24 cellular contexts compared by ENCODE assay signal in genomic region chr3:29345923-29346322, GRCh38.
"Had no signal": no experiment of that assay in that cellular context is flagged by ENCODE, and none has a peak within 500 bp of the region (broad histone marks: within the 10 kb centered on the region; RNA-seq: fewer than 3 reads in every experiment).

No MANE protein-coding gene starts in this region.

- H3K36me3 Mint-ChIP-seq: natural killer cell treated with Interleukin-12 subunit alpha and Interleukin-12 subunit beta and Interleukin-15 and Interleukin-18, amount 100 ng/mL, for 72 hours; stimulated activated naive B cell treated with anti-CD40 and anti-IgM and Interleukin-4, amounts not matched to agents 10 μg/mL and 1 μg/mL and 100 μg/mL, for 72 hours had no signal

- H3K4me3 Mint-ChIP-seq: dendritic cell treated with granulocyte-macrophage colony-stimulating factor and Interleukin-4, amounts not matched to agents 40 ng/mL and 50 ng/mL, for 4 days; effector memory CD8-positive, alpha-beta T cell; natural killer cell treated with Interleukin-12 subunit alpha and Interleukin-12 subunit beta and Interleukin-15 and Interleukin-18, amount 100 ng/mL, for 72 hours; stimulated activated naive B cell treated with anti-CD40 and anti-IgM and Interleukin-4, amounts not matched to agents 10 μg/mL and 1 μg/mL and 100 μg/mL, for 72 hours; stimulated activated naive CD8-positive, alpha-beta T cell treated with anti-CD3 and anti-CD28 coated beads, Interleukin-15, amount 100 ng/mL, for 72 hours had no signal

- H3K27ac Mint-ChIP-seq: dendritic cell treated with granulocyte-macrophage colony-stimulating factor and Interleukin-4, amounts not matched to agents 40 ng/mL and 50 ng/mL, for 4 days; effector memory CD8-positive, alpha-beta T cell; natural killer cell treated with Interleukin-12 subunit alpha and Interleukin-12 subunit beta and Interleukin-15 and Interleukin-18, amount 100 ng/mL, for 72 hours; stimulated activated naive B cell treated with anti-CD40 and anti-IgM and Interleukin-4, amounts not matched to agents 10 μg/mL and 1 μg/mL and 100 μg/mL, for 72 hours; stimulated activated naive CD8-positive, alpha-beta T cell treated with anti-CD3 and anti-CD28 coated beads, Interleukin-15, amount 100 ng/mL, for 72 hours had no signal

- H3K9me3 Mint-ChIP-seq: dendritic cell treated with granulocyte-macrophage colony-stimulating factor and Interleukin-4, amounts not matched to agents 40 ng/mL and 50 ng/mL, for 4 days; effector memory CD8-positive, alpha-beta T cell; stimulated activated naive B cell treated with anti-CD40 and anti-IgM and Interleukin-4, amounts not matched to agents 10 μg/mL and 1 μg/mL and 100 μg/mL, for 72 hours; stimulated activated naive CD8-positive, alpha-beta T cell treated with anti-CD3 and anti-CD28 coated beads, Interleukin-15, amount 100 ng/mL, for 72 hours had no signal

- DNase-seq: effector memory CD8-positive, alpha-beta T cell; gastrocnemius medialis; glutamatergic neuron; left colon; left ventricle myocardium superior; mesenchymal stem cell; midbrain; psoas muscle; retina; spleen; stimulated activated CD4-positive, alpha-beta T cell treated with anti-CD3 and anti-CD28 coated beads, Interleukin-15, amount 100 ng/mL, for 24 hours; stimulated activated CD4-positive, alpha-beta T cell treated with anti-CD3 and anti-CD28 coated beads, Interleukin-1b, Interleukin-23, amount 100 ng/mL, for 48 hours; stimulated activated CD4-positive, alpha-beta T cell treated with anti-CD3 and anti-CD28 coated beads, Interleukin-4, amount 100 ng/mL, for 4 hours; stimulated activated naive B cell treated with anti-CD40 and anti-IgM and Interleukin-4, amounts not matched to agents 10 μg/mL and 1 μg/mL and 100 μg/mL, for 72 hours; stimulated activated naive CD8-positive, alpha-beta T cell treated with anti-CD3 and anti-CD28 coated beads, Interleukin-15, amount 100 ng/mL, for 72 hours; testis; upper lobe of right lung had no signal

- H3K36me3 ChIP-seq: esophagus muscularis mucosa, gastrocnemius medialis, spleen, tibial nerve, upper lobe of right lung had no signal

- H3K27ac ChIP-seq: epithelial cell of prostate, esophagus muscularis mucosa, gastrocnemius medialis, psoas muscle, spleen, testis, tibial nerve, upper lobe of right lung had no signal

- H3K4me3 ChIP-seq: esophagus muscularis mucosa, gastrocnemius medialis, lung, psoas muscle, spleen, testis, tibial nerve, upper lobe of right lung had no signal

- H3K4me1 ChIP-seq: testis, upper lobe of right lung had no signal

- H3K4me1 Mint-ChIP-seq: stimulated activated naive B cell treated with anti-CD40 and anti-IgM and Interleukin-4, amounts not matched to agents 10 μg/mL and 1 μg/mL and 100 μg/mL, for 72 hours; stimulated activated naive CD8-positive, alpha-beta T cell treated with anti-CD3 and anti-CD28 coated beads, Interleukin-15, amount 100 ng/mL, for 72 hours had no signal

- H3K9me3 ChIP-seq: esophagus muscularis mucosa, gastrocnemius medialis, psoas muscle, spleen, testis, tibial nerve, upper lobe of right lung had no signal

- H3K27me3 Mint-ChIP-seq: dendritic cell treated with granulocyte-macrophage colony-stimulating factor and Interleukin-4, amounts not matched to agents 40 ng/mL and 50 ng/mL, for 4 days; effector memory CD8-positive, alpha-beta T cell; natural killer cell treated with Interleukin-12 subunit alpha and Interleukin-12 subunit beta and Interleukin-15 and Interleukin-18, amount 100 ng/mL, for 72 hours; stimulated activated naive B cell treated with anti-CD40 and anti-IgM and Interleukin-4, amounts not matched to agents 10 μg/mL and 1 μg/mL and 100 μg/mL, for 72 hours; stimulated activated naive CD8-positive, alpha-beta T cell treated with anti-CD3 and anti-CD28 coated beads, Interleukin-15, amount 100 ng/mL, for 72 hours had no signal

- ATAC-seq: effector memory CD8-positive, alpha-beta T cell; gastrocnemius medialis; left colon; left ventricle myocardium superior; natural killer cell treated with Interleukin-12 subunit alpha and Interleukin-12 subunit beta and Interleukin-15 and Interleukin-18, amount 100 ng/mL, for 72 hours; psoas muscle; sciatic nerve; stimulated activated naive B cell treated with anti-CD40 and anti-IgM and Interleukin-4, amounts not matched to agents 10 μg/mL and 1 μg/mL and 100 μg/mL, for 72 hours; stimulated activated naive CD8-positive, alpha-beta T cell treated with anti-CD3 and anti-CD28 coated beads, Interleukin-15, amount 100 ng/mL, for 72 hours; upper lobe of right lung had no signal

- H3K27me3 ChIP-seq: esophagus muscularis mucosa, gastrocnemius medialis, spleen, testis, tibial nerve, upper lobe of right lung had no signal
